ENCODE assay signal across 21 cellular contexts in the genomic region with DNA sequence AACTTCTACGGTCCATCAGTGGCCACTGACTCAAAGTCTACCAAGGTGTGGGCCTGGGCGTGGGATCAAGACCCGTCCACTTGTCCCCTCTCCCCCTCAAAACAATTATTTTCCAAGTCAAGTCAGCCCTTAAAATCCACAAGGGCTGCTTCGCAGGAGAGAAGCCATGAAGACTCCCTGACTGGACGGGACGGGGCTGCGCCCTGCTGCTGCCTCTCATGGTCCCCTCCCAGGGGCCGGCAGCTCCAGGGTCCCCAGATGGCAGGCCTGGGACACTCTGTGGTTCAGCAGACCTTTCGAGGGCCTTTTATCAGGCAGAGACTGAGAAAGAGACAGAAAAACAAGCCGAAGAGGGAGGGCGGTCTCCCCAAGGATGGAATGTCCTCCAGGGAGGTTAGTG. TPM values are rescaled to one million over a fixed set of nuclear protein-coding genes. Genes with fewer than 3 reads are reported as not detected.
DNase-seq lines count a peak whose midpoint lies in the region; ATAC-seq and TF ChIP-seq lines count a peak whose summit lies in the region.
"Had no signal": no experiment of that assay in that cellular context is flagged by ENCODE, and none has a peak within 500 bp of the region (broad histone marks: within the 10 kb centered on the region; RNA-seq: fewer than 3 reads in every experiment).

No MANE protein-coding gene starts in this region.

- H3K27ac Mint-ChIP-seq in chondrocyte (ENCODE audit: unreplicated experiment) (no peak overlapping the region), neural progenitor cell (no peak overlapping the region)
- H3K27ac Mint-ChIP-seq: CD8-positive, alpha-beta T cell; HFFc6 had no signal

- TF ChIP-seq CTCF in chondrocyte (IDR thresholded peaks at IDR 0.05), result no peak
- no peak for TF ChIP-seq CTCF in neural progenitor cell (IDR thresholded peaks at IDR 0.05)
- no peak for TF ChIP-seq CTCF in foreskin fibroblast (IDR thresholded peaks at IDR 0.05; ENCODE audit: low read depth, low read length)

- peak; percentile 55 for DNase-seq in chondrocyte (ENCODE audit: low spot score)
- DNase-seq in neural progenitor cell (ENCODE audit: low spot score), result no peak
- no peak for DNase-seq in activated effector memory CD4-positive, alpha-beta T cell treated with anti-CD3 and anti-CD28 coated beads, Interleukin-2, amount 50 U/mL, for 16 hours
- no peak for DNase-seq in foreskin fibroblast
- no peak for DNase-seq in activated CD4-positive, alpha-beta T cell treated with anti-CD3 and anti-CD28 coated beads, Interleukin-2, amount 50 U/mL, for 48 hours
- DNase-seq: 8988T; ACHN; AML-193; Caco-2; CD4-positive, CD25-positive, alpha-beta regulatory T cell; CD8-positive, alpha-beta T cell; DMS153; DND-41; GOT3; HFFc6 had no signal

- no peak overlapping the region for H3K4me3 ChIP-seq in BLaER1 treated with 17β-estradiol and CSF1 and Interleukin-3, amounts not matched to agents 10 nM and 100 nM
- H3K4me3 ChIP-seq in neural progenitor cell, result no peak overlapping the region
- no peak overlapping the region for H3K4me3 ChIP-seq in foreskin fibroblast (ENCODE audit: low read depth in 1 of 2, low read length in 2 of 2)
- H3K4me3 ChIP-seq: A549, HAP-1 had no signal

- H3K9me3 Mint-ChIP-seq in chondrocyte (ENCODE audit: low read depth), result no peaks in the 10 kb centered on the region
- H3K9me3 Mint-ChIP-seq in neural progenitor cell, result peaks cover 3% of the 10 kb centered on the region
- H3K9me3 Mint-ChIP-seq: CD4-positive, CD25-positive, alpha-beta regulatory T cell; CD8-positive, alpha-beta T cell; HFFc6 had no signal

- peaks cover 0 to 18% (median 0%) of the 10 kb centered on the region in 11 experiments; a peak in 5 of 22 replicates for H3K36me3 ChIP-seq in BLaER1 treated with 17β-estradiol and CSF1 and Interleukin-3, amounts not matched to agents 10 nM and 100 nM
- no peaks in the 10 kb centered on the region for H3K36me3 ChIP-seq in neural progenitor cell
- H3K36me3 ChIP-seq: BE2C, HAP-1 had no signal

- peak overlapping the region in 1 of 11 experiments; percentile 23; a peak in 1 of 22 replicates for H3K9ac ChIP-seq in BLaER1 treated with 17β-estradiol and CSF1 and Interleukin-3, amounts not matched to agents 10 nM and 100 nM
- no peak overlapping the region for H3K9ac ChIP-seq in neural progenitor cell

- no peaks in the 10 kb centered on the region for H3K9me3 ChIP-seq in BLaER1 treated with 17β-estradiol and CSF1 and Interleukin-3, amounts not matched to agents 10 nM and 100 nM (replicated peaks in 1 of 11)
- H3K9me3 ChIP-seq in neural progenitor cell (ENCODE audit: low read depth), result no peaks in the 10 kb centered on the region
- H3K9me3 ChIP-seq: A549, BE2C, Caco-2, HAP-1 had no signal

- H2AFZ ChIP-seq in neural progenitor cell (replicated peaks), result peak overlapping the region; percentile 58

- no peak for ATAC-seq in HG03175 (IDR thresholded peaks at IDR 0.05; ENCODE audit: unreplicated experiment)
- ATAC-seq: A549; CD8-positive, alpha-beta T cell had no signal

- no peaks in the 10 kb centered on the region for H3K27me3 ChIP-seq in BLaER1 treated with 17β-estradiol and CSF1 and Interleukin-3, amounts not matched to agents 10 nM and 100 nM
- H3K27me3 ChIP-seq in neural progenitor cell, result no peaks in the 10 kb centered on the region
- H3K27me3 ChIP-seq: BE2C had no signal

- H3K27me3 Mint-ChIP-seq in chondrocyte (ENCODE audit: low read depth) (peaks cover 31% of the 10 kb centered on the region), neural progenitor cell (ENCODE audit: insufficient read depth, low read depth) (peaks cover 11% of the 10 kb centered on the region)

- H3K4me3 Mint-ChIP-seq in chondrocyte (ENCODE audit: unreplicated experiment) (no peak overlapping the region), neural progenitor cell (no peak overlapping the region)
- H3K4me3 Mint-ChIP-seq: CD4-positive, CD25-positive, alpha-beta regulatory T cell; CD8-positive, alpha-beta T cell; HFFc6 had no signal

- no peak overlapping the region for H3K27ac ChIP-seq in BLaER1 treated with 17β-estradiol and CSF1 and Interleukin-3, amounts not matched to agents 10 nM and 100 nM
- no peak overlapping the region for H3K27ac ChIP-seq in neural progenitor cell
- H3K27ac ChIP-seq: A549, C4-2B had no signal

- peaks cover 3% of the 10 kb centered on the region for H3K36me3 Mint-ChIP-seq in chondrocyte (ENCODE audit: low read depth)
- no peaks in the 10 kb centered on the region for H3K36me3 Mint-ChIP-seq in neural progenitor cell
- H3K36me3 Mint-ChIP-seq: CD4-positive, CD25-positive, alpha-beta regulatory T cell; CD8-positive, alpha-beta T cell had no signal

- H3K4me1 ChIP-seq in BLaER1 treated with 17β-estradiol and CSF1 and Interleukin-3, amounts not matched to agents 10 nM and 100 nM, result peaks cover 11 to 50% (median 42%) of the 10 kb centered on the region in 10 experiments; a peak in 19 of 20 replicates
- no peaks in the 10 kb centered on the region for H3K4me1 ChIP-seq in neural progenitor cell
- H3K4me1 ChIP-seq: A549, BE2C, Caco-2, HAP-1 had no signal

- no peaks in the 10 kb centered on the region for H3K79me2 ChIP-seq in neural progenitor cell (ENCODE audit: low read depth)

- H3F3A ChIP-seq in neural progenitor cell (ENCODE audit: low read depth), result no peaks in the 10 kb centered on the region

- peak overlapping the region; percentile 9 to 72 (median 55); a peak in 20 of 22 replicates for H3K4me2 ChIP-seq in BLaER1 treated with 17β-estradiol and CSF1 and Interleukin-3, amounts not matched to agents 10 nM and 100 nM
- H3K4me2 ChIP-seq in neural progenitor cell, result no peak overlapping the region
- H3K4me2 ChIP-seq: A549 had no signal

- H4K20me1 ChIP-seq in BLaER1 treated with 17β-estradiol and CSF1 and Interleukin-3, amounts not matched to agents 10 nM and 100 nM, result peaks cover 0 to 10% (median 0%) of the 10 kb centered on the region in 11 experiments; a peak in 1 of 22 replicates
- no peaks in the 10 kb centered on the region for H4K20me1 ChIP-seq in neural progenitor cell (ENCODE audit: low read depth)

- H3K4me1 Mint-ChIP-seq in chondrocyte (ENCODE audit: low read depth) (no peaks in the 10 kb centered on the region), neural progenitor cell (no peaks in the 10 kb centered on the region)
- H3K4me1 Mint-ChIP-seq: CD4-positive, CD25-positive, alpha-beta regulatory T cell had no signal

RNA-seq across cellular contexts. Expression of a gene that starts 10.8 kb away (rescaled TPM):
- total RNA-seq in chondrocyte (not detected in 3 replicates), neural progenitor cell (ENCODE audit: low replicate concordance) (not detected in 2 replicates)
- total RNA-seq: Caco-2; CD4-positive, CD25-positive, alpha-beta regulatory T cell; CD8-positive, alpha-beta T cell; HFFc6 had no signal
